Comparison of ENCODE assay signal across 20 cellular contexts in genomic region chr6:6978731-6979130, GRCh38.
DNase-seq lines count a peak whose midpoint lies in the region; ATAC-seq, FAIRE-seq and TF ChIP-seq lines count a peak whose summit lies in the region.
"Had no signal": no experiment of that assay in that cellular context is flagged by ENCODE, and none has a peak within 500 bp of the region (broad histone marks: within the 10 kb centered on the region; RNA-seq: fewer than 3 reads in every experiment).

No MANE protein-coding gene starts in this region.

- H2BK120ac ChIP-seq in trophoblast cell (ENCODE audit: insufficient read depth, low read length, poor library complexity): peak overlapping the region; percentile 48

- H3K4me3 ChIP-seq in PC-3 (ENCODE audit: low read length): no peak overlapping the region
- H3K4me3 ChIP-seq in K562: no peak overlapping the region
- no peak overlapping the region for H3K4me3 ChIP-seq in trophoblast cell (ENCODE audit: low read depth, low read length)
- H3K4me3 ChIP-seq: GM23248, HAP-1 had no signal

- no peak overlapping the region for H3K27ac Mint-ChIP-seq in natural killer cell
- H3K27ac Mint-ChIP-seq: CD4-positive, CD25-positive, alpha-beta regulatory T cell; CD8-positive, alpha-beta memory T cell had no signal

- H3K9me3 ChIP-seq in PC-3 (ENCODE audit: low read length) (no peaks in the 10 kb centered on the region), K562 (replicated peaks; ENCODE audit: control insufficient read depth, insufficient read depth, low read depth, low read length) (no peaks in the 10 kb centered on the region), trophoblast cell (ENCODE audit: insufficient read depth, low read depth, low read length) (no peaks in the 10 kb centered on the region)
- H3K9me3 ChIP-seq: BE2C, HAP-1 had no signal

- no peaks in the 10 kb centered on the region for H3K36me3 Mint-ChIP-seq in natural killer cell
- H3K36me3 Mint-ChIP-seq: CD4-positive, CD25-positive, alpha-beta regulatory T cell; CD8-positive, alpha-beta memory T cell had no signal

- H4K20me1 ChIP-seq in PC-3 (ENCODE audit: low read length): no peaks in the 10 kb centered on the region
- no peaks in the 10 kb centered on the region for H4K20me1 ChIP-seq in K562 (replicated peaks; ENCODE audit: control insufficient read depth, insufficient read depth, low read length)

- DNase-seq in PC-3 (peak; percentile 28), K562 (ENCODE audit: extremely low read depth in 1 of 4, low spot score in 3 of 4) (no peak), foreskin keratinocyte (peak in 1 of 2 donors; percentile 45), trophoblast cell (peak in 1 of 2 donors; percentile 41), DMS153 (lab: John Stamatoyannopoulos, UW) (no peak), NCI-H2029 treated with DMSO at 0.1 percent for 48 hours (lab: John Stamatoyannopoulos, UW) (no peak), natural killer cell (no peak)
- DNase-seq: ACHN; BE2C; C1 segment of cervical spinal cord; CD4-positive, CD25-positive, alpha-beta regulatory T cell; CD8-positive, alpha-beta memory T cell; COR-L47; DMS 273 treated with DMSO at 0.1 percent for 48 hours; GDM1; GM23248 had no signal

- H3K79me1 ChIP-seq in trophoblast cell (ENCODE audit: low read length): peaks cover 4% of the 10 kb centered on the region

- peak overlapping the region; percentile 92 for H2BK12ac ChIP-seq in trophoblast cell (ENCODE audit: low read length)

- CTCF ChIA-PET in PC-3 (lab: Charles Lee) (no interaction called here), K562 (lab: Yijun Ruan, JAX; ENCODE audit: low intra/inter-chr PET ratio) (no interaction called here)

- H3K4ac ChIP-seq in trophoblast cell (ENCODE audit: low read depth, low read length): no peak overlapping the region

- H3K79me2 ChIP-seq in PC-3 (ENCODE audit: low read length) (no peaks in the 10 kb centered on the region), K562 (ENCODE audit: control insufficient read depth, insufficient read depth, low read length) (no peaks in the 10 kb centered on the region), trophoblast cell (ENCODE audit: control insufficient read depth, insufficient read depth, low read length, poor library complexity) (peaks cover 2% of the 10 kb centered on the region)

- TF ChIP-seq CTCF in PC-3 (conservative IDR thresholded peaks at IDR 0.05; ENCODE audit: low read depth, low read length) (no peak), K562 (IDR thresholded peaks at IDR 0.05 in 2 of 3, conservative IDR thresholded peaks at IDR 0.05 in 1 of 3; ENCODE audit: insufficient read depth in 2 of 3, low read depth in 1 of 3, low read length in 3 of 3) (no peak), foreskin keratinocyte (conservative IDR thresholded peaks at IDR 0.05) (no peak), natural killer cell (IDR thresholded peaks at IDR 0.05) (no peak)

- no peaks in the 10 kb centered on the region for H3F3A ChIP-seq in PC-3 (ENCODE audit: low read length, unreplicated experiment)

- H4K91ac ChIP-seq in trophoblast cell (ENCODE audit: low read depth, low read length): peak overlapping the region; percentile 39

- H3K36me3 ChIP-seq in PC-3 (ENCODE audit: low read depth, low read length): no peaks in the 10 kb centered on the region
- no peaks in the 10 kb centered on the region for H3K36me3 ChIP-seq in K562 (ENCODE audit: control insufficient read depth, insufficient read depth, low read length)
- no peaks in the 10 kb centered on the region for H3K36me3 ChIP-seq in trophoblast cell (ENCODE audit: control insufficient read depth in 1 of 2, insufficient read depth in 2 of 2, low read length in 2 of 2)
- H3K36me3 ChIP-seq: BE2C, HAP-1 had no signal

- H3K27me3 Mint-ChIP-seq in natural killer cell (ENCODE audit: low read depth in 2 of 2): peaks cover 0 to 8% of the 10 kb centered on the region in 2 donors
- H3K27me3 Mint-ChIP-seq: CD4-positive, CD25-positive, alpha-beta regulatory T cell had no signal

- no peak overlapping the region for H3K18ac ChIP-seq in trophoblast cell (ENCODE audit: low read length)

- H3K27ac ChIP-seq in PC-3 (ENCODE audit: low read length) (peak overlapping the region; percentile 18; the same call in 1 of the 2 replicates), K562 (ENCODE audit: extremely low read depth, low read depth, low read length) (no peak overlapping the region), foreskin keratinocyte (peak overlapping the region; percentile 29), trophoblast cell (ENCODE audit: low read depth, low read length) (no peak overlapping the region)
- H3K27ac ChIP-seq: GM23248 had no signal

- no peaks in the 10 kb centered on the region for H3K4me1 Mint-ChIP-seq in natural killer cell
- H3K4me1 Mint-ChIP-seq: CD4-positive, CD25-positive, alpha-beta regulatory T cell; CD8-positive, alpha-beta memory T cell had no signal

- 56% methylated on average over 5 of the region's 5 CpGs for WGBS in K562 (ENCODE audit: insufficient coverage, low coverage, missing lambda C conversion rate)
- no CpG with 5 or more reads among the region's 5 CpGs for WGBS in trophoblast cell (ENCODE audit: extremely low coverage, insufficient coverage, insufficient read length)

- no peak overlapping the region for H3K4me3 Mint-ChIP-seq in natural killer cell
- H3K4me3 Mint-ChIP-seq: CD4-positive, CD25-positive, alpha-beta regulatory T cell; CD8-positive, alpha-beta memory T cell had no signal

- peak overlapping the region; percentile 11 for H3K14ac ChIP-seq in trophoblast cell (ENCODE audit: low read length)

- no peak for TF ChIP-seq EP300 in K562 (IDR thresholded peaks at IDR 0.05; ENCODE audit: low read length)

- H2AK5ac ChIP-seq in trophoblast cell (ENCODE audit: low read length): no peak overlapping the region

- BruUV-seq in PC-3 (replicated peaks; lab: Mats Ljungman, UMichigan): no TSS peak
- no TSS peak for BruUV-seq in K562 (replicated peaks; lab: Mats Ljungman, UMichigan)

- H3K9me2 ChIP-seq in PC-3 (replicated peaks; ENCODE audit: low read length): no peaks in the 10 kb centered on the region

- no peaks in the 10 kb centered on the region for H3K9me3 Mint-ChIP-seq in natural killer cell
- H3K9me3 Mint-ChIP-seq: CD4-positive, CD25-positive, alpha-beta regulatory T cell; CD8-positive, alpha-beta memory T cell had no signal

- FAIRE-seq in K562 (lab: Jason Lieb, UNC): no peak
- FAIRE-seq: A204.1, GM12892, GM18507 had no signal

- H2AFZ ChIP-seq in PC-3 (ENCODE audit: low read length) (peak overlapping the region; percentile 60), K562 (ENCODE audit: low read depth, low read length) (peak overlapping the region; percentile 5; the same call in 1 of the 2 replicates), trophoblast cell (ENCODE audit: insufficient read depth, low read length, poor library complexity) (no peak overlapping the region)
- H2AFZ ChIP-seq: GM23248 had no signal

- no peaks in the 10 kb centered on the region for H3K9me1 ChIP-seq in K562 (ENCODE audit: control insufficient read depth, insufficient read depth, low read length)

- H4K12ac ChIP-seq in trophoblast cell (ENCODE audit: low read depth, low read length): no peak overlapping the region

- in situ Hi-C loops in K562 (cut with MboI): no loop called here

- H3K4me1 ChIP-seq in PC-3 (ENCODE audit: insufficient read depth, low read length): peaks cover 16% of the 10 kb centered on the region
- H3K4me1 ChIP-seq in K562 (replicated peaks in 1 of 2; ENCODE audit: control insufficient read depth in 2 of 2, insufficient read depth in 2 of 2, low read length in 2 of 2): peaks cover 10 to 12% of the 10 kb centered on the region in 2 experiments; a peak in 4 of 5 replicates
- H3K4me1 ChIP-seq in foreskin keratinocyte: peaks cover 4% of the 10 kb centered on the region
- peaks cover 8 to 11% of the 10 kb centered on the region in 2 experiments for H3K4me1 ChIP-seq in trophoblast cell (ENCODE audit: control insufficient read depth in 1 of 2, insufficient read depth in 2 of 2, low read length in 2 of 2)
- H3K4me1 ChIP-seq: BE2C, HAP-1 had no signal

- POLR2A ChIA-PET in PC-3 (lab: Charles Lee; ENCODE audit: unreplicated experiment): no interaction called here
- POLR2A ChIA-PET in K562 (lab: Yijun Ruan, JAX): interaction anchor here (1.0 to 1.9 kb wide), 2 partner anchors 10 to 13 kb away, joined by 3 to 10 read pairs; no protein-coding TSS in a partner anchor

- H2BK5ac ChIP-seq in trophoblast cell (ENCODE audit: low read depth, low read length, poor library complexity): peak overlapping the region; percentile 35

- H3K4me2 ChIP-seq in PC-3 (ENCODE audit: low read length) (peak overlapping the region; percentile 37), K562 (ENCODE audit: insufficient read depth, low read length) (no peak overlapping the region), trophoblast cell (ENCODE audit: low read length) (no peak overlapping the region)

- no peak for TF ChIP-seq POLR2A in K562 (conservative IDR thresholded peaks at IDR 0.05)

- intact Hi-C loops in PC-3 (cut with micrococcal nuclease) (no loop called here), K562 (cut with micrococcal nuclease) (no loop called here), natural killer cell (cut with micrococcal nuclease) (no loop called here)

- H4K8ac ChIP-seq in trophoblast cell (ENCODE audit: low read depth, low read length): peak overlapping the region; percentile 37

- TF ChIP-seq RAD21 in K562 (CRISPR knock-in tag; conservative IDR thresholded peaks at IDR 0.05 in 1 of 2, IDR thresholded peaks at IDR 0.05 in 1 of 2): no peak

- no peak overlapping the region for H3K9ac ChIP-seq in PC-3 (ENCODE audit: low read length)
- H3K9ac ChIP-seq in K562 (ENCODE audit: insufficient read depth in 1 of 2, low read depth in 2 of 2, low read length in 2 of 2): no peak overlapping the region
- no peak overlapping the region for H3K9ac ChIP-seq in trophoblast cell (ENCODE audit: low read length)
- H3K9ac ChIP-seq: GM23248 had no signal

- no peak overlapping the region for H3K23ac ChIP-seq in trophoblast cell (ENCODE audit: low read length)

- ATAC-seq in PC-3: no peak
- ATAC-seq in K562: no peak
- ATAC-seq in foreskin keratinocyte: peak; percentile 51
- no peak for ATAC-seq in natural killer cell

- H3K27me3 ChIP-seq in PC-3 (ENCODE audit: low read length) (no peaks in the 10 kb centered on the region), K562 (ENCODE audit: control insufficient read depth in 2 of 2, insufficient read depth in 2 of 2, low read length in 2 of 2) (no peaks in the 10 kb centered on the region), foreskin keratinocyte (no peaks in the 10 kb centered on the region), trophoblast cell (ENCODE audit: insufficient read depth, low read length) (no peaks in the 10 kb centered on the region)
- H3K27me3 ChIP-seq: BE2C had no signal

Comparison
In these comparisons a context has a peak if more than half of its experiments do, and no peak if none do; other contexts are left out.
1. H3K27ac ChIP-seq: peak in PC-3 (single experiment) and foreskin keratinocyte (single experiment); none in K562 (single experiment) and trophoblast cell (single experiment).